Comparison of ENCODE assay signal across 10 cellular contexts in the genomic region with DNA sequence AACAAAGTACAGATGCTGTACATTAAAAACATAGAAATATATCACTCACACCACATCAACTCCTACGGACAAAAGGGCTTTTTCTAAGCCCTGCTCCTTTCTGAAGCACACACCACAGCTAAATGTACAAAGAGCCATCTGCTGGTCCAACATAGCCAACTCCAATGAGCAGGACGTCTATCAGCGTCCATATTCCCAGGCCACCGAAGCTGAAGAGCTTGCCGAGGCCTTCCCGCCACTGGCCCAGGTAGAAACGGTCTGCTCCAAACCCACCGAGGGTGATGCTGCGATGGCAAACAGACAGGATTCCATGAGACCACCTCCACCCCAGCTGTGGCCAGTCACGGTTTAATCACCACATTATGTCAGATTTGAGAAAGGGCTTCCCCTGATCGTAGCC. TPM values are rescaled to one million over a fixed set of nuclear protein-coding genes. Genes with fewer than 3 reads are reported as not detected.
DNase-seq lines count a peak whose midpoint lies in the region; ATAC-seq and TF ChIP-seq lines count a peak whose summit lies in the region.
"Had no signal": no experiment of that assay in that cellular context is flagged by ENCODE, and none has a peak within 500 bp of the region (broad histone marks: within the 10 kb centered on the region; RNA-seq: fewer than 3 reads in every experiment).

No MANE protein-coding gene starts in this region.

- DNase-seq in activated CD4-positive, alpha-beta T cell treated with anti-CD3 and anti-CD28 coated beads for 36 hours: no peak
- no peak for DNase-seq in activated CD4-positive, alpha-beta T cell treated with anti-CD3 and anti-CD28 coated beads, Interleukin-2, amount 50 U/mL, for 48 hours
- DNase-seq in activated B cell treated with CpG ODN at 0.5 μM for 24 hours (no peak), left ventricle myocardium superior (no peak)
- DNase-seq in stimulated activated naive B cell treated with anti-CD40 and anti-IgM and Interleukin-4, amounts not matched to agents 10 μg/mL and 1 μg/mL and 100 μg/mL, for 72 hours: no peak
- DNase-seq in activated effector memory CD4-positive, alpha-beta T cell treated with anti-CD3 and anti-CD28 coated beads, Interleukin-2, amount 50 U/mL, for 16 hours: no peak
- no peak for DNase-seq in activated CD4-positive, CD25-positive, alpha-beta regulatory T cell treated with anti-CD3 and anti-CD28 coated beads, Interleukin-2, amount 50 U/mL, for 72 hours
- DNase-seq: NCI-H2227 treated with DMSO at 0.1 percent for 48 hours had no signal

- no peak for TF ChIP-seq CTCF in activated B cell treated with CpG ODN at 0.5 μM for 24 hours (IDR thresholded peaks at IDR 0.05)

- no peaks in the 10 kb centered on the region for H3K9me3 Mint-ChIP-seq in activated CD4-positive, alpha-beta T cell treated with anti-CD3 and anti-CD28 coated beads for 36 hours (ENCODE audit: low read depth)
- H3K9me3 Mint-ChIP-seq in activated B cell treated with CpG ODN at 0.5 μM for 24 hours: no peaks in the 10 kb centered on the region
- no peaks in the 10 kb centered on the region for H3K9me3 Mint-ChIP-seq in stimulated activated naive B cell treated with anti-CD40 and anti-IgM and Interleukin-4, amounts not matched to agents 10 μg/mL and 1 μg/mL and 100 μg/mL, for 72 hours
- H3K9me3 Mint-ChIP-seq: type B pancreatic cell had no signal

- no peak for ATAC-seq in activated CD4-positive, alpha-beta T cell treated with anti-CD3 and anti-CD28 coated beads for 36 hours
- no peak for ATAC-seq in activated B cell treated with CpG ODN at 0.5 μM for 24 hours (ENCODE audit: low read depth)
- peak; percentile 15 for ATAC-seq in left ventricle myocardium superior
- no peak for ATAC-seq in stimulated activated naive B cell treated with anti-CD40 and anti-IgM and Interleukin-4, amounts not matched to agents 10 μg/mL and 1 μg/mL and 100 μg/mL, for 72 hours (replicated peaks)
- ATAC-seq in HG02870 (IDR thresholded peaks at IDR 0.05; ENCODE audit: unreplicated experiment): no peak

- intact Hi-C loops in activated CD4-positive, alpha-beta T cell treated with anti-CD3 and anti-CD28 coated beads for 36 hours (cut with DNase I, micrococcal nuclease): loop anchor here (1.0 to 10.0 kb wide), 4 partner anchors 8 to 628 kb away; no protein-coding TSS in a partner anchor
- intact Hi-C loops in activated B cell treated with CpG ODN at 0.5 μM for 24 hours (cut with micrococcal nuclease) (no loop called here), left ventricle myocardium superior (cut with micrococcal nuclease) (loop anchor here (5.0 kb wide), 1 partner anchor 340 kb away; no protein-coding TSS in a partner anchor)

- POLR2A ChIA-PET in activated CD4-positive, alpha-beta T cell treated with anti-CD3 and anti-CD28 coated beads for 36 hours (lab: Charles Lee): no interaction called here
- POLR2A ChIA-PET in activated B cell treated with CpG ODN at 0.5 μM for 24 hours (lab: Charles Lee): interaction anchor here (0.6 to 4.3 kb wide), 4 partner anchors 10 to 1716 kb away, joined by 3 to 25 read pairs (median 8); a partner anchor contains a TSS

- CTCF ChIA-PET in activated CD4-positive, alpha-beta T cell treated with anti-CD3 and anti-CD28 coated beads for 36 hours (lab: Charles Lee): interaction anchor here (0.6 to 5.1 kb wide), 17 partner anchors 7 to 356 kb away, joined by 3 to 46 read pairs (median 6); a partner anchor contains a TSS
- CTCF ChIA-PET in activated B cell treated with CpG ODN at 0.5 μM for 24 hours (lab: Charles Lee): interaction anchor here (1.0 to 5.0 kb wide), 9 partner anchors 9 to 357 kb away, joined by 3 to 42 read pairs (median 7); a partner anchor contains a TSS

- H3K4me3 Mint-ChIP-seq in activated CD4-positive, alpha-beta T cell treated with anti-CD3 and anti-CD28 coated beads for 36 hours: no peak overlapping the region
- no peak overlapping the region for H3K4me3 Mint-ChIP-seq in activated B cell treated with CpG ODN at 0.5 μM for 24 hours
- no peak overlapping the region for H3K4me3 Mint-ChIP-seq in stimulated activated naive B cell treated with anti-CD40 and anti-IgM and Interleukin-4, amounts not matched to agents 10 μg/mL and 1 μg/mL and 100 μg/mL, for 72 hours
- H3K4me3 Mint-ChIP-seq: type B pancreatic cell had no signal

- peak overlapping the region; percentile 83 for H3K27ac Mint-ChIP-seq in activated CD4-positive, alpha-beta T cell treated with anti-CD3 and anti-CD28 coated beads for 36 hours
- H3K27ac Mint-ChIP-seq in activated B cell treated with CpG ODN at 0.5 μM for 24 hours: peak overlapping the region; percentile 54
- H3K27ac Mint-ChIP-seq in stimulated activated naive B cell treated with anti-CD40 and anti-IgM and Interleukin-4, amounts not matched to agents 10 μg/mL and 1 μg/mL and 100 μg/mL, for 72 hours: peak overlapping the region; percentile 22
- H3K27ac Mint-ChIP-seq: type B pancreatic cell had no signal

- no peaks in the 10 kb centered on the region for H3K27me3 Mint-ChIP-seq in activated CD4-positive, alpha-beta T cell treated with anti-CD3 and anti-CD28 coated beads for 36 hours
- H3K27me3 Mint-ChIP-seq in activated B cell treated with CpG ODN at 0.5 μM for 24 hours: no peaks in the 10 kb centered on the region
- no peaks in the 10 kb centered on the region for H3K27me3 Mint-ChIP-seq in stimulated activated naive B cell treated with anti-CD40 and anti-IgM and Interleukin-4, amounts not matched to agents 10 μg/mL and 1 μg/mL and 100 μg/mL, for 72 hours
- H3K27me3 Mint-ChIP-seq: type B pancreatic cell had no signal

- peaks cover 57% of the 10 kb centered on the region for H3K36me3 Mint-ChIP-seq in activated CD4-positive, alpha-beta T cell treated with anti-CD3 and anti-CD28 coated beads for 36 hours (ENCODE audit: low read depth)
- peaks cover 77% of the 10 kb centered on the region for H3K36me3 Mint-ChIP-seq in activated B cell treated with CpG ODN at 0.5 μM for 24 hours (ENCODE audit: low read depth)
- H3K36me3 Mint-ChIP-seq in stimulated activated naive B cell treated with anti-CD40 and anti-IgM and Interleukin-4, amounts not matched to agents 10 μg/mL and 1 μg/mL and 100 μg/mL, for 72 hours: peaks cover 34 to 47% of the 10 kb centered on the region in 2 donors

- peaks cover 36% of the 10 kb centered on the region for H3K4me1 Mint-ChIP-seq in activated CD4-positive, alpha-beta T cell treated with anti-CD3 and anti-CD28 coated beads for 36 hours
- H3K4me1 Mint-ChIP-seq in activated B cell treated with CpG ODN at 0.5 μM for 24 hours: peaks cover 23% of the 10 kb centered on the region
- H3K4me1 Mint-ChIP-seq in stimulated activated naive B cell treated with anti-CD40 and anti-IgM and Interleukin-4, amounts not matched to agents 10 μg/mL and 1 μg/mL and 100 μg/mL, for 72 hours: peaks cover 10 to 20% of the 10 kb centered on the region in 2 donors

RNA-seq across cellular contexts. Expression of a gene that starts 9.8 kb away (rescaled TPM):
- total RNA-seq in activated CD4-positive, alpha-beta T cell treated with anti-CD3 and anti-CD28 coated beads for 36 hours: 10 to 100 TPM; 34.3 to 35.9 TPM
- total RNA-seq in activated B cell treated with CpG ODN at 0.5 μM for 24 hours (45.8 and 49.9 TPM in 2 replicates), left ventricle myocardium superior (48.7 TPM)

Comparison
In these comparisons a context has a peak if more than half of its experiments do, and no peak if none do; other contexts are left out.
1. H3K27ac Mint-ChIP-seq: peak in every context shown above with its lines; median percentile 83 in activated CD4-positive, alpha-beta T cell treated with anti-CD3 and anti-CD28 coated beads for 36 hours; 54 in activated B cell treated with CpG ODN at 0.5 μM for 24 hours; 22 in stimulated activated naive B cell treated with anti-CD40 and anti-IgM and Interleukin-4, amounts not matched to agents 10 μg/mL and 1 μg/mL and 100 μg/mL, for 72 hours.